Comparison of ENCODE assay signal across 17 cellular contexts in genomic region chr18:10797882-10798281, GRCh38.
DNase-seq lines count a peak whose midpoint lies in the region; ATAC-seq and TF ChIP-seq lines count a peak whose summit lies in the region.
"Had no signal": no experiment of that assay in that cellular context is flagged by ENCODE, and none has a peak within 500 bp of the region (broad histone marks: within the 10 kb centered on the region; RNA-seq: fewer than 3 reads in every experiment).

No MANE protein-coding gene starts in this region.

- H3K79me2 ChIP-seq in MM.1S (ENCODE audit: low read length): no peaks in the 10 kb centered on the region

- POLR2A ChIA-PET in AG04450 (lab: Yijun Ruan, JAX) (no interaction called here), Caco-2 (lab: Charles Lee) (interaction anchor here (0.6 kb wide), 1 partner anchor 160 kb away, joined by 3 read pairs; no protein-coding TSS in a partner anchor)

- H3K9me2 ChIP-seq in MM.1S (replicated peaks; ENCODE audit: insufficient read depth, low read length): no peaks in the 10 kb centered on the region

- H4K20me1 ChIP-seq in MM.1S (ENCODE audit: insufficient read depth, low read length): no peaks in the 10 kb centered on the region

- H3K4me3 ChIP-seq in AG04450 (ENCODE audit: low read depth, low read length) (no peak overlapping the region), MM.1S (ENCODE audit: low read length) (no peak overlapping the region), Caco-2 (ENCODE audit: low read depth, low read length) (no peak overlapping the region)
- H3K4me3 ChIP-seq: MG63, upper lobe of right lung had no signal

- H3K27ac ChIP-seq in AG04450 (ENCODE audit: low read depth, low read length) (peak overlapping the region; percentile 39), MM.1S (ENCODE audit: low read length) (no peak overlapping the region)
- H3K27ac ChIP-seq: upper lobe of right lung, VCaP had no signal

- no peaks in the 10 kb centered on the region for H3F3A ChIP-seq in MM.1S (ENCODE audit: insufficient read depth, low read length)

- H3K27me3 ChIP-seq in AG04450 (ENCODE audit: control insufficient read depth, insufficient read depth, low read length) (no peaks in the 10 kb centered on the region), MM.1S (replicated peaks; ENCODE audit: insufficient read depth, low read length) (no peaks in the 10 kb centered on the region), Caco-2 (replicated peaks; ENCODE audit: control insufficient read depth, insufficient read depth, low read length) (no peaks in the 10 kb centered on the region)
- H3K27me3 ChIP-seq: MG63, upper lobe of right lung had no signal

- intact Hi-C loops in left ventricle myocardium superior (cut with micrococcal nuclease): no loop called here
- intact Hi-C loops in Caco-2 (cut with micrococcal nuclease; ENCODE audit: unreplicated experiment): no loop called here

- H2AFZ ChIP-seq in MM.1S (ENCODE audit: low read length): no peak overlapping the region

- no peaks in the 10 kb centered on the region for H3K36me3 Mint-ChIP-seq in Caco-2 (ENCODE audit: insufficient read depth, unreplicated experiment)
- H3K36me3 Mint-ChIP-seq: activated naive CD8-positive, alpha-beta T cell; CD4-positive, alpha-beta memory T cell had no signal

- H3K9me3 ChIP-seq in AG04450 (ENCODE audit: control insufficient read depth, insufficient read depth, low read length) (no peaks in the 10 kb centered on the region), MM.1S (replicated peaks; ENCODE audit: insufficient read depth, low read length) (no peaks in the 10 kb centered on the region), Caco-2 (no peaks in the 10 kb centered on the region)
- H3K9me3 ChIP-seq: MG63, upper lobe of right lung had no signal

- no peak for DNase-seq in AG04450 (ENCODE audit: low read depth, low spot score)
- peak; percentile 46 for DNase-seq in MM.1S
- DNase-seq in NCI-H510A treated with DMSO at 0.1 percent for 48 hours (lab: John Stamatoyannopoulos, UW): peak; percentile 61
- peak; percentile 49 for DNase-seq in left ventricle myocardium superior
- DNase-seq in Caco-2: no peak
- DNase-seq in T1000 (lab: John Stamatoyannopoulos, UW): no peak
- DNase-seq in HK-2 (ENCODE audit: unreplicated experiment): no peak
- DNase-seq: activated CD8-positive, alpha-beta T cell treated with anti-CD3 and anti-CD28 coated beads, Interleukin-2, amount 10 ng/mL, durations not matched to agents 7 days and 5 days; activated T-cell treated with anti-CD3 and anti-CD28 coated beads, Interleukin-2, amount 50 U/mL, for 48 hours; CD4-positive, alpha-beta memory T cell; islet precursor cell; MG63; upper lobe of right lung had no signal

- no peak overlapping the region for H3K9ac ChIP-seq in MM.1S (ENCODE audit: low read length)

- no peak overlapping the region for H3K4me2 ChIP-seq in MM.1S (ENCODE audit: low read depth, low read length)

- H3K27ac Mint-ChIP-seq in Caco-2 (ENCODE audit: unreplicated experiment): no peak overlapping the region
- H3K27ac Mint-ChIP-seq: activated CD8-positive, alpha-beta T cell treated with anti-CD3 and anti-CD28 coated beads, Interleukin-2, amount 10 ng/mL, durations not matched to agents 7 days and 5 days; activated naive CD8-positive, alpha-beta T cell; CD4-positive, alpha-beta memory T cell; stimulated activated naive CD8-positive, alpha-beta T cell treated with anti-CD3 and anti-CD28 coated beads, Interleukin-15, Interleukin-2, amounts not matched to agents 100 ng/mL and 50 ng/mL, for 24 hours had no signal

- H3K36me3 ChIP-seq in MM.1S (replicated peaks; ENCODE audit: insufficient read depth, low read length): no peaks in the 10 kb centered on the region
- H3K36me3 ChIP-seq in Caco-2 (ENCODE audit: control insufficient read depth, insufficient read depth, low read length): no peaks in the 10 kb centered on the region
- H3K36me3 ChIP-seq: upper lobe of right lung had no signal

- H3K4me1 ChIP-seq in MM.1S (ENCODE audit: low read length): no peaks in the 10 kb centered on the region
- H3K4me1 ChIP-seq in Caco-2: peaks cover 8% of the 10 kb centered on the region
- H3K4me1 ChIP-seq: upper lobe of right lung had no signal

- H3K9me3 Mint-ChIP-seq in Caco-2 (ENCODE audit: unreplicated experiment): no peaks in the 10 kb centered on the region
- H3K9me3 Mint-ChIP-seq: stimulated activated naive CD8-positive, alpha-beta T cell treated with anti-CD3 and anti-CD28 coated beads, Interleukin-15, Interleukin-2, amounts not matched to agents 100 ng/mL and 50 ng/mL, for 24 hours had no signal

- TF ChIP-seq CTCF in AG04450 (IDR thresholded peaks at IDR 0.05; ENCODE audit: low read depth, low read length): no peak
- TF ChIP-seq CTCF in MM.1S (IDR thresholded peaks at IDR 0.05; ENCODE audit: low read length): no peak
- no peak for TF ChIP-seq CTCF in Caco-2 (IDR thresholded peaks at IDR 0.05; ENCODE audit: insufficient read depth in 1 of 2, low read depth in 1 of 2, low read length in 1 of 2, severe bottlenecking in 1 of 2, unreplicated experiment in 1 of 2)

- no TSS peak for BruUV-seq in Caco-2 (replicated peaks; lab: Mats Ljungman, UMichigan)

- CTCF ChIA-PET in AG04450 (lab: Charles Lee): interaction anchor here (0.8 to 1.9 kb wide), 3 partner anchors 10 to 11 kb away, joined by 4 to 8 read pairs (median 5); no protein-coding TSS in a partner anchor
- CTCF ChIA-PET in Caco-2 (lab: Charles Lee): no interaction called here

- H3K4me3 Mint-ChIP-seq in Caco-2 (ENCODE audit: unreplicated experiment): no peak overlapping the region
- H3K4me3 Mint-ChIP-seq: activated CD8-positive, alpha-beta T cell treated with anti-CD3 and anti-CD28 coated beads, Interleukin-2, amount 10 ng/mL, durations not matched to agents 7 days and 5 days; activated naive CD8-positive, alpha-beta T cell; CD4-positive, alpha-beta memory T cell; stimulated activated naive CD8-positive, alpha-beta T cell treated with anti-CD3 and anti-CD28 coated beads, Interleukin-15, Interleukin-2, amounts not matched to agents 100 ng/mL and 50 ng/mL, for 24 hours had no signal

- H3K27me3 Mint-ChIP-seq in Caco-2 (ENCODE audit: insufficient read depth, unreplicated experiment): no peaks in the 10 kb centered on the region

- peak; percentile 92 for ATAC-seq in left ventricle myocardium superior
- ATAC-seq in GM19467 (IDR thresholded peaks at IDR 0.05; ENCODE audit: unreplicated experiment): no peak
- ATAC-seq: activated CD8-positive, alpha-beta T cell treated with anti-CD3 and anti-CD28 coated beads, Interleukin-2, amount 10 ng/mL, durations not matched to agents 7 days and 5 days had no signal

- H3K4me1 Mint-ChIP-seq in Caco-2 (ENCODE audit: low read depth, unreplicated experiment): no peaks in the 10 kb centered on the region
- H3K4me1 Mint-ChIP-seq: CD4-positive, alpha-beta memory T cell had no signal

Comparison
In these comparisons a context has a peak if more than half of its experiments do, and no peak if none do; other contexts are left out.
1. DNase-seq: peak in MM.1S (single experiment), NCI-H510A treated with DMSO at 0.1 percent for 48 hours (single experiment) and left ventricle myocardium superior (single experiment); none in AG04450 (single experiment), Caco-2 (0 of 2), T1000 (single experiment) and HK-2 (single experiment).